Comparison of ENCODE assay signal across 2 cellular contexts in genomic region chr3:23129062-23129461, GRCh38.
TF ChIP-seq lines count a peak whose summit lies in the region.

No MANE protein-coding gene starts in this region.

TF ChIP-seq in GM12878, 131 proteins besides CTCF, POLR2A, EP300 and RAD21 (continued from another document):
- TF ChIP-seq E4F1 (IDR thresholded peaks at IDR 0.05; ENCODE audit: borderline replicate concordance, partially characterized antibody), result no peak
- no peak for TF ChIP-seq CEBPB (IDR thresholded peaks at IDR 0.05; ENCODE audit: borderline replicate concordance in 1 of 2, low read depth in 2 of 2, low read length in 2 of 2)
- no peak for TF ChIP-seq SPI1 (IDR thresholded peaks at IDR 0.05; ENCODE audit: borderline replicate concordance, insufficient read depth, low read depth, low read length)
- no peak for TF ChIP-seq NBN (IDR thresholded peaks at IDR 0.05)
- no peak for TF ChIP-seq MXI1 (IDR thresholded peaks at IDR 0.05; ENCODE audit: low read depth, low read length)

TF ChIP-seq in WTC11, 78 proteins besides CTCF, POLR2A, EP300 and RAD21 (continued from another document):
- no peak for TF ChIP-seq HMGXB4 (CRISPR knock-in tag; IDR thresholded peaks at IDR 0.05)
- no peak for TF ChIP-seq E2F5 (CRISPR knock-in tag; IDR thresholded peaks at IDR 0.05)
- TF ChIP-seq KAT7 (CRISPR knock-in tag; IDR thresholded peaks at IDR 0.05; ENCODE audit: borderline replicate concordance), result no peak
- no peak for TF ChIP-seq MLX (CRISPR knock-in tag; IDR thresholded peaks at IDR 0.05)
- TF ChIP-seq SMAD3 (CRISPR knock-in tag; IDR thresholded peaks at IDR 0.05; ENCODE audit: borderline replicate concordance), result no peak
- no peak for TF ChIP-seq ZNF423 (CRISPR knock-in tag; IDR thresholded peaks at IDR 0.05)
- TF ChIP-seq NR3C1 (CRISPR knock-in tag; conservative IDR thresholded peaks at IDR 0.05; ENCODE audit: low read depth), result no peak
- no peak for TF ChIP-seq HMGA2 (CRISPR knock-in tag; IDR thresholded peaks at IDR 0.05)
- TF ChIP-seq MXD4 (CRISPR knock-in tag; IDR thresholded peaks at IDR 0.05; ENCODE audit: borderline replicate concordance), result no peak
- no peak for TF ChIP-seq IRF1 (CRISPR knock-in tag; IDR thresholded peaks at IDR 0.05)
- no peak for TF ChIP-seq GRHL2 (CRISPR knock-in tag; IDR thresholded peaks at IDR 0.05; ENCODE audit: insufficient replicate concordance, severe bottlenecking)
- no peak for TF ChIP-seq TCF7 (CRISPR knock-in tag; IDR thresholded peaks at IDR 0.05; ENCODE audit: low read depth)
- no peak for TF ChIP-seq ZNF232 (CRISPR knock-in tag; IDR thresholded peaks at IDR 0.05)
- TF ChIP-seq AR (CRISPR knock-in tag; IDR thresholded peaks at IDR 0.05), result no peak
- TF ChIP-seq MAX (CRISPR knock-in tag; IDR thresholded peaks at IDR 0.05), result no peak
- TF ChIP-seq GTF2I (CRISPR knock-in tag; conservative IDR thresholded peaks at IDR 0.05), result no peak
- TF ChIP-seq ZNF317 (CRISPR knock-in tag; IDR thresholded peaks at IDR 0.05; ENCODE audit: borderline replicate concordance, low read depth), result no peak
- no peak for TF ChIP-seq IRF2 (CRISPR knock-in tag; IDR thresholded peaks at IDR 0.05; ENCODE audit: borderline replicate concordance, low read depth)
